Comparison of ENCODE assay signal across 8 cellular contexts in genomic region chr17:8041249-8041928, GRCh38. TPM values are rescaled to one million over a fixed set of nuclear protein-coding genes. Genes with fewer than 3 reads are reported as not detected.
DNase-seq lines count a peak whose midpoint lies in the region; ATAC-seq, FAIRE-seq and TF ChIP-seq lines count a peak whose summit lies in the region.

No MANE protein-coding gene starts in this region.

- peak overlapping the region; percentile 40 for H3K27ac ChIP-seq in osteoblast (ENCODE audit: low read depth, low read length)

- DNase-seq in AG10803 (ENCODE audit: low read depth) (peak; percentile 75), GM13976 (ENCODE audit: low spot score) (peak; percentile 77), NCI-H748 treated with DMSO at 0.1 percent for 48 hours (lab: John Stamatoyannopoulos, UW) (peak; percentile 31), frontal cortex (ENCODE audit: low spot score in 2 of 2) (peak; percentile 52 to 59), osteoblast (ENCODE audit: insufficient read length, low spot score, missing footprints) (peak; percentile 93)
- DNase-seq in activated T-cell treated with anti-CD3 and anti-CD28 coated beads, Interleukin-2, amount 50 U/mL, for 48 hours: peak; percentile 44 to 55

- FAIRE-seq in frontal cortex (lab: Jason Lieb, UNC): no peak

- peaks cover 78% of the 10 kb centered on the region for H3K27me3 Mint-ChIP-seq in stimulated activated memory B cell treated with anti-CD40 and anti-IgM and Interleukin-4, amounts not matched to agents 10 μg/mL and 1 μg/mL and 100 μg/mL, for 72 hours

- H3K79me2 ChIP-seq in osteoblast (ENCODE audit: insufficient read depth, low read length): no peaks in the 10 kb centered on the region

- peaks cover 7% of the 10 kb centered on the region for H3K27me3 ChIP-seq in osteoblast (ENCODE audit: insufficient read depth, low read length)

- H3K4me1 Mint-ChIP-seq in stimulated activated memory B cell treated with anti-CD40 and anti-IgM and Interleukin-4, amounts not matched to agents 10 μg/mL and 1 μg/mL and 100 μg/mL, for 72 hours: peaks cover 10% of the 10 kb centered on the region

- H3K36me3 ChIP-seq in osteoblast (ENCODE audit: insufficient read depth, low read length): no peaks in the 10 kb centered on the region

- no peak overlapping the region for H3K27ac Mint-ChIP-seq in stimulated activated memory B cell treated with anti-CD40 and anti-IgM and Interleukin-4, amounts not matched to agents 10 μg/mL and 1 μg/mL and 100 μg/mL, for 72 hours

- TF ChIP-seq CTCF in AG10803 (conservative IDR thresholded peaks at IDR 0.05; ENCODE audit: low read length): peak; percentile 70
- peak; percentile 45 for TF ChIP-seq CTCF in GM13976 (IDR thresholded peaks at IDR 0.05; ENCODE audit: borderline replicate concordance, control extremely low read depth, extremely low read depth, insufficient read depth, missing control alignments)
- TF ChIP-seq CTCF in osteoblast (IDR thresholded peaks at IDR 0.05; ENCODE audit: extremely low read depth, low read depth, low read length): peak; percentile 73

- H4K20me1 ChIP-seq in osteoblast (ENCODE audit: insufficient read depth, low read length): no peaks in the 10 kb centered on the region

- no peak overlapping the region for H3K4me3 ChIP-seq in AG10803 (ENCODE audit: low read length)
- H3K4me3 ChIP-seq in osteoblast (ENCODE audit: insufficient read depth, low read length): no peak overlapping the region

- peaks cover 12% of the 10 kb centered on the region for H3K4me1 ChIP-seq in osteoblast (ENCODE audit: insufficient read depth, low read length)

- no peak overlapping the region for H3K4me3 Mint-ChIP-seq in stimulated activated memory B cell treated with anti-CD40 and anti-IgM and Interleukin-4, amounts not matched to agents 10 μg/mL and 1 μg/mL and 100 μg/mL, for 72 hours

- no peaks in the 10 kb centered on the region for H3K9me3 ChIP-seq in osteoblast (ENCODE audit: low read depth, low read length)

- no peaks in the 10 kb centered on the region for H3K9me3 Mint-ChIP-seq in stimulated activated memory B cell treated with anti-CD40 and anti-IgM and Interleukin-4, amounts not matched to agents 10 μg/mL and 1 μg/mL and 100 μg/mL, for 72 hours

- H3K36me3 Mint-ChIP-seq in stimulated activated memory B cell treated with anti-CD40 and anti-IgM and Interleukin-4, amounts not matched to agents 10 μg/mL and 1 μg/mL and 100 μg/mL, for 72 hours: no peaks in the 10 kb centered on the region

- H3K4me2 ChIP-seq in osteoblast (ENCODE audit: insufficient read depth, low read length): peak overlapping the region; percentile 30

- H2AFZ ChIP-seq in osteoblast (ENCODE audit: low read length): no peak overlapping the region

- no peak for ATAC-seq in GM19455 (IDR thresholded peaks at IDR 0.05; ENCODE audit: unreplicated experiment)
- no peak for ATAC-seq in stimulated activated memory B cell treated with anti-CD40 and anti-IgM and Interleukin-4, amounts not matched to agents 10 μg/mL and 1 μg/mL and 100 μg/mL, for 72 hours

- in situ Hi-C loops in GM13976 (cut with MboI; ENCODE audit: low sequenced_read_pairs, unreplicated experiment): no loop called here

RNA-seq across cellular contexts. Expression of gene ALOX15B, which starts 2.5 kb away (rescaled TPM):
- under 0.01 TPM for total RNA-seq in frontal cortex
- total RNA-seq in osteoblast: under 0.01 TPM in 2 replicates

RNA-seq across cellular contexts. Expression of gene GUCY2D, which starts 39.0 kb away (rescaled TPM):
- total RNA-seq in frontal cortex: under 0.01 TPM
- not detected in 2 replicates for total RNA-seq in osteoblast

RNA-seq across cellular contexts. Expression of gene ALOX12B, which starts 46.1 kb away (rescaled TPM):
- total RNA-seq in frontal cortex (not detected), osteoblast (not detected in 2 replicates)

Comparison
In these comparisons a context has a peak if more than half of its experiments do, and no peak if none do; other contexts are left out.
1. DNase-seq: peak in every context shown above with its lines; median percentile 93 in osteoblast; 77 in GM13976; 75 in AG10803; 56 in frontal cortex; 50 in activated T-cell treated with anti-CD3 and anti-CD28 coated beads, Interleukin-2, amount 50 U/mL, for 48 hours; 31 in NCI-H748 treated with DMSO at 0.1 percent for 48 hours.